Comparison of ENCODE assay signal across 16 cellular contexts in the genomic region with DNA sequence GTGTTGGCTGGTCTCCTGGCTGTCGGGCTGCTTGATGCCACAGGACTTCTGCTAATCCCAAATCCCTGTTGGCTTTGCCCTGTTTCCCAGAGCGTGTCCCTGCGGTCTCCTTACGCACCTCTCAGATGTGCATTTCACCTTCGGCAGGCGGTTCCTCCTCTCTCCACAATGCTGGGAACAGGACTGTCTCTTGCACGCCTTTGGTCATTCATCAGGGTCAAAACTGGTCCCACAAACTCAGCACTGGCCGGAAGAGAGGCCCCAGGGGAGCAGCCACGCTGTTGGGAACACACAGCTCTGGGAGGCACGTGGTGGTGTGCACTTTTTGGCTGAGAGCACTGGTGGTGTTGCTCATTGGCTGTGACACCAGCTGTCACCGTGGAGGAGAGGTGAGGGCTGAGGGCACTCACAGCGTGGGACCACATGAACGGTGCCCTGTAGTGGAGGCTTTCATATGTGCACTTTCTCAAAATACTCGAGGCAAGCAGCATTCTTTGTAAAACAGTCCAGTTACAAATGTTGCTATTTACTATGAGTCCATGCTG. TPM values are rescaled to one million over a fixed set of nuclear protein-coding genes. Genes with fewer than 3 reads are reported as not detected.
DNase-seq lines count a peak whose midpoint lies in the region; ATAC-seq and TF ChIP-seq lines count a peak whose summit lies in the region.
"Had no signal": no experiment of that assay in that cellular context is flagged by ENCODE, and none has a peak within 500 bp of the region (broad histone marks: within the 10 kb centered on the region; RNA-seq: fewer than 3 reads in every experiment).

No MANE protein-coding gene starts in this region.

- DNase-seq in Caco-2 (no peak), chondrocyte (ENCODE audit: low spot score) (peak; percentile 64), nephron progenitor cell (no peak), T-helper 17 cell (no peak)
- DNase-seq in stimulated activated CD4-positive, alpha-beta T cell treated with anti-CD3 and anti-CD28 coated beads, Interleukin-1b, Interleukin-23, amount 100 ng/mL, for 48 hours: no peak
- DNase-seq: ACHN; BE2C; Calu3; CD4-positive, alpha-beta T cell; DMS79 treated with DMSO at 0.1 percent for 48 hours; GF-D8; H9 had no signal

- H4K20me1 ChIP-seq in BLaER1: peaks cover 41% of the 10 kb centered on the region; the same call in 1 of the 2 replicates

- no TSS peak for BruUV-seq in Caco-2 (replicated peaks; lab: Mats Ljungman, UMichigan)

- H3K9me3 Mint-ChIP-seq in Caco-2 (ENCODE audit: unreplicated experiment): no peaks in the 10 kb centered on the region
- no peaks in the 10 kb centered on the region for H3K9me3 Mint-ChIP-seq in chondrocyte (ENCODE audit: low read depth)
- no peaks in the 10 kb centered on the region for H3K9me3 Mint-ChIP-seq in nephron progenitor cell
- H3K9me3 Mint-ChIP-seq: CD4-positive, alpha-beta T cell; H9 had no signal

- TF ChIP-seq CTCF in Caco-2 (IDR thresholded peaks at IDR 0.05; ENCODE audit: insufficient read depth in 1 of 2, low read depth in 1 of 2, low read length in 1 of 2, severe bottlenecking in 1 of 2, unreplicated experiment in 1 of 2) (no peak), chondrocyte (IDR thresholded peaks at IDR 0.05) (no peak), nephron progenitor cell (IDR thresholded peaks at IDR 0.05) (no peak)

- H3K4me3 Mint-ChIP-seq in Caco-2 (ENCODE audit: unreplicated experiment): no peak overlapping the region
- H3K4me3 Mint-ChIP-seq in chondrocyte (ENCODE audit: unreplicated experiment): no peak overlapping the region
- H3K4me3 Mint-ChIP-seq in nephron progenitor cell: no peak overlapping the region
- no peak overlapping the region for H3K4me3 Mint-ChIP-seq in T-helper 17 cell
- H3K4me3 Mint-ChIP-seq: CD4-positive, alpha-beta T cell; H9 had no signal

- POLR2A ChIA-PET in Caco-2 (lab: Charles Lee): interaction anchor here (0.6 to 0.7 kb wide), 2 partner anchors 15 to 200 kb away, joined by 3 to 5 read pairs; partner anchors contain the start of gene TRMU

- H3K27me3 Mint-ChIP-seq in Caco-2 (ENCODE audit: insufficient read depth, unreplicated experiment) (no peaks in the 10 kb centered on the region), chondrocyte (ENCODE audit: low read depth) (no peaks in the 10 kb centered on the region), nephron progenitor cell (ENCODE audit: low read depth, poor library complexity) (no peaks in the 10 kb centered on the region), T-helper 17 cell (no peaks in the 10 kb centered on the region)
- H3K27me3 Mint-ChIP-seq: CD4-positive, alpha-beta T cell had no signal

- no peak for ATAC-seq in T-helper 17 cell
- ATAC-seq in GM21381 (IDR thresholded peaks at IDR 0.05; ENCODE audit: unreplicated experiment): no peak

- intact Hi-C loops in Caco-2 (cut with micrococcal nuclease; ENCODE audit: unreplicated experiment): no loop called here

- H3K9ac ChIP-seq in BLaER1: 0 out of 2 replicates have a peak overlapping the region, but pooled peaks have one; percentile 19

- H3K36me3 ChIP-seq in BLaER1 (peaks cover 100% of the 10 kb centered on the region), Caco-2 (ENCODE audit: control insufficient read depth, insufficient read depth, low read length) (no peaks in the 10 kb centered on the region; the same call in none of the 2 replicates)

- H3K9me3 ChIP-seq in BLaER1 (no peaks in the 10 kb centered on the region), Caco-2 (no peaks in the 10 kb centered on the region), T-helper 17 cell (ENCODE audit: control insufficient read depth, low read length, poor library complexity, severe bottlenecking) (no peaks in the 10 kb centered on the region)
- H3K9me3 ChIP-seq: BE2C had no signal

- H3K27me3 ChIP-seq in BLaER1 (no peaks in the 10 kb centered on the region), Caco-2 (replicated peaks; ENCODE audit: control insufficient read depth, insufficient read depth, low read length) (no peaks in the 10 kb centered on the region)
- H3K27me3 ChIP-seq: BE2C had no signal

- H3K4me1 ChIP-seq in BLaER1: no peaks in the 10 kb centered on the region
- H3K4me1 ChIP-seq in Caco-2: no peaks in the 10 kb centered on the region
- H3K4me1 ChIP-seq: BE2C had no signal

- H3K27ac Mint-ChIP-seq in Caco-2 (ENCODE audit: unreplicated experiment) (peak overlapping the region; percentile 39), chondrocyte (ENCODE audit: unreplicated experiment) (no peak overlapping the region), nephron progenitor cell (peak overlapping the region; percentile 45), T-helper 17 cell (no peak overlapping the region)
- H3K27ac Mint-ChIP-seq: CD4-positive, alpha-beta T cell had no signal

- H3K27ac ChIP-seq in BLaER1: no peak overlapping the region
- H3K27ac ChIP-seq: C4-2B had no signal

- no peak overlapping the region for H3K4me3 ChIP-seq in BLaER1
- no peak overlapping the region for H3K4me3 ChIP-seq in Caco-2 (ENCODE audit: low read depth, low read length)

- H3K4me1 Mint-ChIP-seq in Caco-2 (ENCODE audit: low read depth, unreplicated experiment): no peaks in the 10 kb centered on the region
- no peaks in the 10 kb centered on the region for H3K4me1 Mint-ChIP-seq in chondrocyte (ENCODE audit: low read depth)
- H3K4me1 Mint-ChIP-seq in nephron progenitor cell: no peaks in the 10 kb centered on the region
- H3K4me1 Mint-ChIP-seq in T-helper 17 cell: no peaks in the 10 kb centered on the region
- H3K4me1 Mint-ChIP-seq: H9 had no signal

- H3K36me3 Mint-ChIP-seq in Caco-2 (ENCODE audit: insufficient read depth, unreplicated experiment) (peaks cover 69% of the 10 kb centered on the region), chondrocyte (ENCODE audit: low read depth) (peaks cover 2% of the 10 kb centered on the region), nephron progenitor cell (ENCODE audit: low read depth) (peaks cover 76% of the 10 kb centered on the region), T-helper 17 cell (ENCODE audit: low read depth) (no peaks in the 10 kb centered on the region)

- no peak overlapping the region for H3K4me2 ChIP-seq in BLaER1

- CTCF ChIA-PET in Caco-2 (lab: Charles Lee): no interaction called here

RNA-seq across cellular contexts. Expression of gene TRMU, which starts 15.3 kb away (rescaled TPM):
- total RNA-seq in Caco-2 (2022): 73.9 and 78.4 TPM in 2 replicates
- 26.5 to 39.2 TPM (median 27.3 TPM) in 3 replicates for total RNA-seq in chondrocyte
- 10 to 100 TPM; 47.5 to 54.8 TPM for total RNA-seq in T-helper 17 cell

RNA-seq across cellular contexts. Expression of gene GTSE1, which starts 23.6 kb away (rescaled TPM):
- total RNA-seq in Caco-2 (2022): 54.4 and 55.1 TPM in 2 replicates
- 7.2 to 8.2 TPM (median 7.3 TPM) in 3 replicates for total RNA-seq in chondrocyte
- total RNA-seq in T-helper 17 cell: under 1 TPM; 0.25 to 0.57 TPM

RNA-seq across cellular contexts. Expression of gene TTC38, which starts 52.4 kb away (rescaled TPM):
- 44.5 and 48.9 TPM in 2 replicates for total RNA-seq in Caco-2 (2022)
- total RNA-seq in chondrocyte: 13.8 to 19.6 TPM (median 16.5 TPM) in 3 replicates
- total RNA-seq in T-helper 17 cell: 1 to 10 TPM; 4.3 to 7.1 TPM

RNA-seq across cellular contexts. Expression of gene PKDREJ, which starts 57.1 kb away (rescaled TPM):
- total RNA-seq in Caco-2 (2022) (0.05 TPM in 1 of 2 replicates, not detected in the other), chondrocyte (0.05 to 0.08 TPM (median 0.07 TPM) in 3 replicates), T-helper 17 cell (not detected)
- total RNA-seq: CD4-positive, alpha-beta T cell; HT-29 had no signal

Comparison
In these comparisons a context has a peak if more than half of its experiments do, and no peak if none do; other contexts are left out.
1. H3K27ac Mint-ChIP-seq: peak in Caco-2 (single experiment) and nephron progenitor cell (single experiment); none in chondrocyte (single experiment) and T-helper 17 cell (single experiment).